15 cellular contexts compared by ENCODE assay signal in the genomic region with DNA sequence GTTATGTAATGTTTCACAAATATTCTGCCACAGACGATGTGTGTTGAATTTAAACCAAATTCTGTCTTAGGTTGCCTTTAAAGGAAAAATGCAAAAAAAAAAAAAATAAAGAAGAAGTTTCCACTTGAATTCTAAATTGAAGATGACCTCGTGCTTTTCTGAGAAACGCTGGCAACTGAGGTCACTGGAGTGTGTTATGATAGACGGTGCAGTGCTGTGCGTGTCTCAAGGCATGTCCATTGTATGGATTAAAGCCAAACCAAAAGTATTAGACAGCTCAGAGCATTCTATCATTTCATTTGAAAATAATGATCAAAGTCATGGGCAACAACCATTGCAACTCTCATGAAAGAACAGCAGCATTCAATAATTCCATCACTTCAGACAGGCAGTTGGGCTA.
A peak's percentile ranks its signal among the peaks of the same experiment; 100 is the strongest.
DNase-seq lines count a peak whose midpoint lies in the region; ATAC-seq and TF ChIP-seq lines count a peak whose summit lies in the region.
"Had no signal": no experiment of that assay in that cellular context is flagged by ENCODE, and none has a peak within 500 bp of the region (broad histone marks: within the 10 kb centered on the region; RNA-seq: fewer than 3 reads in every experiment).

No MANE protein-coding gene starts in this region.

- TF ChIP-seq POLR2A in adrenal gland (IDR thresholded peaks at IDR 0.05), result no peak

- H3K27ac ChIP-seq in adrenal gland (no peak overlapping the region), mesenchymal stem cell (ENCODE audit: low read length, poor library complexity, severe bottlenecking) (peak overlapping the region; percentile 72)
- H3K27ac ChIP-seq: A549, C4-2B, HL-60 had no signal

- no peak overlapping the region for H3K18ac ChIP-seq in mesenchymal stem cell (ENCODE audit: low read depth in 1 of 2, low read length in 2 of 2)

- H3K79me1 ChIP-seq in mesenchymal stem cell (replicated peaks; ENCODE audit: low read length, poor library complexity, severe bottlenecking), result no peaks in the 10 kb centered on the region

- no peak overlapping the region for H2AFZ ChIP-seq in mesenchymal stem cell (ENCODE audit: low read depth, low read length)

- no peaks in the 10 kb centered on the region for H3K36me3 Mint-ChIP-seq in chondrocyte (ENCODE audit: low read depth)
- H3K36me3 Mint-ChIP-seq in activated CD8-positive, alpha-beta memory T cell treated with anti-CD3 and anti-CD28 coated beads, Interleukin-2, amount 10 ng/mL, durations not matched to agents 7 days and 5 days, result no peaks in the 10 kb centered on the region
- H3K36me3 Mint-ChIP-seq: CD4-positive, alpha-beta memory T cell had no signal

- H3K9ac ChIP-seq in mesenchymal stem cell (ENCODE audit: low read length), result no peak overlapping the region

- no peak overlapping the region for H3K14ac ChIP-seq in mesenchymal stem cell (ENCODE audit: low read length in 2 of 2)

- no peak overlapping the region for H2BK120ac ChIP-seq in mesenchymal stem cell (ENCODE audit: low read depth, low read length)

- TF ChIP-seq CTCF in adrenal gland (IDR thresholded peaks at IDR 0.05) (no peak), chondrocyte (IDR thresholded peaks at IDR 0.05) (no peak)

- peak overlapping the region; percentile 37 for H3K27ac Mint-ChIP-seq in chondrocyte (ENCODE audit: unreplicated experiment)
- no peak overlapping the region for H3K27ac Mint-ChIP-seq in activated CD8-positive, alpha-beta memory T cell treated with anti-CD3 and anti-CD28 coated beads, Interleukin-2, amount 10 ng/mL, durations not matched to agents 7 days and 5 days
- H3K27ac Mint-ChIP-seq: CD4-positive, alpha-beta memory T cell had no signal

- H3K4me1 Mint-ChIP-seq in chondrocyte (ENCODE audit: low read depth), result peaks cover 8% of the 10 kb centered on the region
- no peaks in the 10 kb centered on the region for H3K4me1 Mint-ChIP-seq in activated CD8-positive, alpha-beta memory T cell treated with anti-CD3 and anti-CD28 coated beads, Interleukin-2, amount 10 ng/mL, durations not matched to agents 7 days and 5 days
- H3K4me1 Mint-ChIP-seq: CD4-positive, alpha-beta memory T cell had no signal

- H3K23ac ChIP-seq in mesenchymal stem cell (ENCODE audit: low read length in 2 of 2), result no peak overlapping the region

- no peaks in the 10 kb centered on the region for H3K36me3 ChIP-seq in adrenal gland (replicated peaks in 1 of 2)
- no peaks in the 10 kb centered on the region for H3K36me3 ChIP-seq in mesenchymal stem cell (ENCODE audit: control insufficient read depth in 1 of 2, insufficient read depth in 2 of 2, low read depth in 1 of 2, low read length in 2 of 2)
- H3K36me3 ChIP-seq: BE2C, HAP-1 had no signal

- no peak overlapping the region for H3K4ac ChIP-seq in mesenchymal stem cell (ENCODE audit: low read depth in 1 of 2, low read length in 2 of 2)

- no peak overlapping the region for H2BK15ac ChIP-seq in mesenchymal stem cell (ENCODE audit: low read depth, poor library complexity, severe bottlenecking)

- no peaks in the 10 kb centered on the region for H3K9me3 Mint-ChIP-seq in chondrocyte (ENCODE audit: low read depth)
- no peaks in the 10 kb centered on the region for H3K9me3 Mint-ChIP-seq in activated CD8-positive, alpha-beta memory T cell treated with anti-CD3 and anti-CD28 coated beads, Interleukin-2, amount 10 ng/mL, durations not matched to agents 7 days and 5 days (ENCODE audit: low read depth)
- H3K9me3 Mint-ChIP-seq: CD4-positive, alpha-beta memory T cell had no signal

- 29 to 42% (median 38%) methylated on average over 5 of the region's 5 CpGs for WGBS in adrenal gland, 4 donors
- WGBS in mesenchymal stem cell, result 86% methylated on average over 4 of the region's 5 CpGs

- H3K27me3 ChIP-seq in adrenal gland (no peaks in the 10 kb centered on the region), mesenchymal stem cell (ENCODE audit: control insufficient read depth in 1 of 2, insufficient read depth in 1 of 2, low read length in 2 of 2) (no peaks in the 10 kb centered on the region)
- H3K27me3 ChIP-seq: BE2C had no signal

- no peak overlapping the region for H3K4me2 ChIP-seq in mesenchymal stem cell (ENCODE audit: low read length, poor library complexity, severe bottlenecking)
- H3K4me2 ChIP-seq: A549 had no signal

- no peak overlapping the region for H3K4me3 ChIP-seq in adrenal gland
- no peak overlapping the region for H3K4me3 ChIP-seq in mesenchymal stem cell (ENCODE audit: insufficient read depth in 1 of 2, low read depth in 1 of 2, low read length in 2 of 2)
- H3K4me3 ChIP-seq: A549, GM12878, HAP-1 had no signal

- H3K4me1 ChIP-seq in adrenal gland (replicated peaks in 1 of 2), result no peaks in the 10 kb centered on the region
- H3K4me1 ChIP-seq in mesenchymal stem cell (ENCODE audit: control insufficient read depth, insufficient read depth, low read depth, low read length), result no peaks in the 10 kb centered on the region
- H3K4me1 ChIP-seq: A549, HAP-1 had no signal

- no peak overlapping the region for H2BK5ac ChIP-seq in mesenchymal stem cell (ENCODE audit: low read depth, low read length, poor library complexity, severe bottlenecking)

- peaks cover 5% of the 10 kb centered on the region for H3K27me3 Mint-ChIP-seq in chondrocyte (ENCODE audit: low read depth)
- H3K27me3 Mint-ChIP-seq in activated CD8-positive, alpha-beta memory T cell treated with anti-CD3 and anti-CD28 coated beads, Interleukin-2, amount 10 ng/mL, durations not matched to agents 7 days and 5 days, result no peaks in the 10 kb centered on the region

- DNase-seq in adrenal gland (peak in 5 of 7 donors; percentile 27 to 52 (median 46)), chondrocyte (ENCODE audit: low spot score) (no peak), mesenchymal stem cell (no peak)
- DNase-seq in activated CD8-positive, alpha-beta memory T cell treated with anti-CD3 and anti-CD28 coated beads, Interleukin-2, amount 10 ng/mL, durations not matched to agents 7 days and 5 days, result no peak
- DNase-seq: BE2C; CD4-positive, alpha-beta memory T cell; DMS79 had no signal

- H2BK12ac ChIP-seq in mesenchymal stem cell (ENCODE audit: low read length in 2 of 2), result no peak overlapping the region

- no peak for ATAC-seq in activated CD8-positive, alpha-beta memory T cell treated with anti-CD3 and anti-CD28 coated beads, Interleukin-2, amount 10 ng/mL, durations not matched to agents 7 days and 5 days
- no peak for ATAC-seq in HG02884 (IDR thresholded peaks at IDR 0.05; ENCODE audit: unreplicated experiment)
- no peak for ATAC-seq in HG03460 (IDR thresholded peaks at IDR 0.05; ENCODE audit: unreplicated experiment)
- ATAC-seq in HG03139 (IDR thresholded peaks at IDR 0.05; ENCODE audit: unreplicated experiment), result no peak
- ATAC-seq: A549, GM12878 had no signal

- H2AK5ac ChIP-seq in mesenchymal stem cell (ENCODE audit: low read length, severe bottlenecking), result no peak overlapping the region

- H4K8ac ChIP-seq in mesenchymal stem cell (ENCODE audit: low read length), result no peak overlapping the region

- no peak overlapping the region for H3K4me3 Mint-ChIP-seq in chondrocyte (ENCODE audit: unreplicated experiment)
- H3K4me3 Mint-ChIP-seq in activated CD8-positive, alpha-beta memory T cell treated with anti-CD3 and anti-CD28 coated beads, Interleukin-2, amount 10 ng/mL, durations not matched to agents 7 days and 5 days, result no peak overlapping the region
- H3K4me3 Mint-ChIP-seq: CD4-positive, alpha-beta memory T cell had no signal

- CTCF ChIA-PET in activated CD8-positive, alpha-beta memory T cell treated with anti-CD3 and anti-CD28 coated beads, Interleukin-2, amount 10 ng/mL, durations not matched to agents 7 days and 5 days (lab: Charles Lee), result no interaction called here

- H4K91ac ChIP-seq in mesenchymal stem cell (ENCODE audit: low read length), result no peak overlapping the region

- intact Hi-C loops in adrenal gland (cut with DNase I), result no loop called here

- H3K9me3 ChIP-seq in adrenal gland (replicated peaks in 1 of 3) (no peaks in the 10 kb centered on the region), mesenchymal stem cell (ENCODE audit: control insufficient read depth, low read length) (no peaks in the 10 kb centered on the region)
- H3K9me3 ChIP-seq: A549, BE2C, HAP-1 had no signal

Comparison
In these comparisons a context has a peak if more than half of its experiments do, and no peak if none do; other contexts are left out.
1. DNase-seq: peak in adrenal gland (5 of 7); none in chondrocyte (single experiment), mesenchymal stem cell (single experiment) and activated CD8-positive, alpha-beta memory T cell treated with anti-CD3 and anti-CD28 coated beads, Interleukin-2, amount 10 ng/mL, durations not matched to agents 7 days and 5 days (single experiment).